ENCODE assay signal across 8 cellular contexts in genomic region chr12:30755395-30755762, GRCh38. TPM values are rescaled to one million over a fixed set of nuclear protein-coding genes. Genes with fewer than 3 reads are reported as not detected.
DNase-seq lines count a peak whose midpoint lies in the region; ATAC-seq and TF ChIP-seq lines count a peak whose summit lies in the region.

No MANE protein-coding gene starts in this region.

- H3K4me1 ChIP-seq in naive thymus-derived CD4-positive, alpha-beta T cell (ENCODE audit: control insufficient read depth in 2 of 2, insufficient read depth in 2 of 2, low read length in 2 of 2) = peaks cover 13 to 29% of the 10 kb centered on the region in 2 donors

- DNase-seq in AG09309 (ENCODE audit: low read depth) (no peak), LNCaP clone FGC (ENCODE audit: low read depth) (no peak), coronary artery (ENCODE audit: low spot score) (no peak), nucleus accumbens (lab: John Stamatoyannopoulos, UW) (no peak), NCI-H2029 treated with DMSO at 0.1 percent for 48 hours (lab: John Stamatoyannopoulos, UW) (no peak), NCI-H82 treated with DMSO at 0.1 percent for 48 hours (lab: John Stamatoyannopoulos, UW; ENCODE audit: unreplicated experiment) (no peak), NCI-H1105 (lab: John Stamatoyannopoulos, UW) (no peak)
- DNase-seq in naive thymus-derived CD4-positive, alpha-beta T cell = no peak

- H3K36me3 Mint-ChIP-seq in naive thymus-derived CD4-positive, alpha-beta T cell = peaks cover 0 to 8% (median 3%) of the 10 kb centered on the region in 5 donors

- POLR2A ChIA-PET in naive thymus-derived CD4-positive, alpha-beta T cell (lab: Charles Lee) = interaction anchor here (0.8 to 1.5 kb wide), 5 partner anchors 11 to 1374 kb away, joined by 3 to 10 read pairs (median 5); partner anchors contain the start of gene IPO8

- H3K27me3 ChIP-seq in naive thymus-derived CD4-positive, alpha-beta T cell (ENCODE audit: control insufficient read depth in 2 of 2, insufficient read depth in 2 of 2, low read length in 2 of 2) = no peaks in the 10 kb centered on the region

- H3K4me1 Mint-ChIP-seq in naive thymus-derived CD4-positive, alpha-beta T cell = peaks cover 21 to 48% (median 40%) of the 10 kb centered on the region in 7 donors

- CTCF ChIA-PET in naive thymus-derived CD4-positive, alpha-beta T cell (lab: Charles Lee) = interaction anchor here (0.7 to 1.2 kb wide), 3 partner anchors 11 to 50 kb away, joined by 3 to 4 read pairs (median 3); no protein-coding TSS in a partner anchor

- no peak for TF ChIP-seq CTCF in AG09309 (IDR thresholded peaks at IDR 0.05; ENCODE audit: control insufficient read depth, insufficient read depth, low read depth, low read length, missing control alignments)
- TF ChIP-seq CTCF in LNCaP clone FGC (IDR thresholded peaks at IDR 0.05; ENCODE audit: control insufficient read depth, extremely low read depth, insufficient read depth) = no peak
- no peak for TF ChIP-seq CTCF in coronary artery (IDR thresholded peaks at IDR 0.05)

- H3K27ac ChIP-seq in coronary artery = peak overlapping the region; percentile 75 to 90
- peak overlapping the region; percentile 63 for H3K27ac ChIP-seq in naive thymus-derived CD4-positive, alpha-beta T cell (ENCODE audit: low read depth, low read length)

- H3K9me3 Mint-ChIP-seq in naive thymus-derived CD4-positive, alpha-beta T cell = peaks cover 0 to 2% (median 0%) of the 10 kb centered on the region in 11 donors

- peak overlapping the region; percentile 65 to 92 (median 86) for H3K27ac Mint-ChIP-seq in naive thymus-derived CD4-positive, alpha-beta T cell

- H3K4me3 Mint-ChIP-seq in naive thymus-derived CD4-positive, alpha-beta T cell = peak overlapping the region; percentile 76 to 98 (median 96)

- no peak for ATAC-seq in naive thymus-derived CD4-positive, alpha-beta T cell

- H3K27me3 Mint-ChIP-seq in naive thymus-derived CD4-positive, alpha-beta T cell = no peaks in the 10 kb centered on the region

- H3K36me3 ChIP-seq in naive thymus-derived CD4-positive, alpha-beta T cell (ENCODE audit: control insufficient read depth in 2 of 3, insufficient read depth in 3 of 3, low read length in 3 of 3) = peaks cover 0 to 5% (median 0%) of the 10 kb centered on the region in 3 experiments

- H3K9me3 ChIP-seq in naive thymus-derived CD4-positive, alpha-beta T cell (ENCODE audit: control insufficient read depth in 2 of 3, low read length in 3 of 3) = no peaks in the 10 kb centered on the region

- intact Hi-C loops in naive thymus-derived CD4-positive, alpha-beta T cell (cut with micrococcal nuclease) = loop anchor here (1.0 to 10.0 kb wide), 13 partner anchors 41 to 1999 kb away; partner anchors contain the start of genes IPO8 (in 2 of the 2), YARS2 (in 2 of the 2), AMN1 (in 1 of the 2) and DDX11 (in 1 of the 2)

- H3K4me3 ChIP-seq in AG09309 (ENCODE audit: control insufficient read depth, low read depth, low read length) (peak overlapping the region; percentile 92), LNCaP clone FGC (ENCODE audit: low read depth, low read length) (peak overlapping the region; percentile 55), coronary artery (peak overlapping the region; percentile 96)
- peak overlapping the region; percentile 67 for H3K4me3 ChIP-seq in naive thymus-derived CD4-positive, alpha-beta T cell (ENCODE audit: low read length)

RNA-seq across cellular contexts. Expression of gene CAPRIN2, which starts 0.6 kb away (rescaled TPM):
- total RNA-seq in naive thymus-derived CD4-positive, alpha-beta T cell = 10 to 100 TPM; 13.7 to 50.1 (median 28.9) TPM
- 1 to 10 TPM; 6.5 to 7.1 TPM for polyA plus RNA-seq in naive thymus-derived CD4-positive, alpha-beta T cell

RNA-seq across cellular contexts. Expression of gene IPO8, which starts 59.7 kb away (rescaled TPM):
- total RNA-seq in naive thymus-derived CD4-positive, alpha-beta T cell = 10 to 100 TPM; 30.4 to 59.2 (median 44.4) TPM
- 10 to 100 TPM; 14.8 to 16.0 TPM for polyA plus RNA-seq in naive thymus-derived CD4-positive, alpha-beta T cell
